11 cellular contexts compared by ENCODE assay signal in the genomic region with DNA sequence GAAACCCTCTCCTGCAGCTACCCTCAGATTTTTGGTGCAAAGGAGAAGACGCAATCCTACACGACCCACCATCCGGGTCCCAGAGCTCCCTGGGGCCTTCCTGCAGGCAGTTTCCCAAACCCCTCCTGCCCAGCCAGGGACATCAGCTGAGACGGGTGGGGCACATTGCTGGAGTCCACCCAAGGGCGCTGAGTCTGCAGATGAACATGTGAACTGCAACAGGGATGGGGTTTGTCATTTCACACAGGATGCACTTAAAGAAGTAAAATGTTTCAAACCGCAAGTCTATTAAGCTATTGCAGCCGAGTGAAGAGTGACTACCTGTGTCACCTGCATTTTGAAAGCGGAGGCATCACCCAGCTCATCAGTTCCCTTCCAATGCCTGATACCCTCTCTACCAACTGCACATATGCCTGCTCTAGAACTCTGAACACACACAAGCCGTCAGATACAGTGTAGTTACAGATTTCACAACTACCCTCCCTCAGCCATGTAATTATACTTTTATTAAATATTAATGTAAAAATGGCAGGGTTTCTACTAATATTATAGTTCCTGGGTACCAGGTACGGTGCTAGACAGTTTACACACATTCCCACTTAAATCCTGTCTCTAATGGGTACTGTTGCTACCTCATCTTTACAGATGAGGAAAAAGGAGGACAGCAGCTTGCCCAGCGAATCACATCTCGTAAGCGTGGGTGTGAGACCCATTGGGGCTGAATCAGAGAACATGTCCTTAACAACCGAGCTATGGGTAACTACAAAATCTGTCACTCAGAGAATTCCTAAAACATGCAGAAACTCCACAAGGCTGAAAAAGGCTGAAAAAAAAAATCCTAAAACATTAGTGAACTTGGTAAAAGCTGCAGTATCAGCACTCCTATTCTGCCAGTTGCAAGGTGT.
DNase-seq lines count a peak whose midpoint lies in the region; ATAC-seq, FAIRE-seq and TF ChIP-seq lines count a peak whose summit lies in the region.
"Had no signal": no experiment of that assay in that cellular context is flagged by ENCODE, and none has a peak within 500 bp of the region (broad histone marks: within the 10 kb centered on the region; RNA-seq: fewer than 3 reads in every experiment).

No MANE protein-coding gene starts in this region.

- no peak for TF ChIP-seq RAD21 in SK-N-SH (IDR thresholded peaks at IDR 0.05; ENCODE audit: low read length)

- H3K4me1 ChIP-seq in SK-N-SH (ENCODE audit: control insufficient read depth in 1 of 2, insufficient read depth in 2 of 2, low read depth in 1 of 2, low read length in 1 of 2) (peaks cover 0 to 10% of the 10 kb centered on the region in 2 experiments; a peak in 2 of 4 replicates), endocrine pancreas (ENCODE audit: control insufficient read depth, insufficient read depth, low read length) (no peaks in the 10 kb centered on the region)

- peak overlapping the region; percentile 0; the same call in 1 of the 2 replicates for H3K4me2 ChIP-seq in SK-N-SH

- ATAC-seq in SK-N-SH treated with all-trans-retinoic acid at 6 μM for 48 hours = no peak
- peak; percentile 25 for ATAC-seq in left colon
- ATAC-seq: activated naive CD8-positive, alpha-beta T cell treated with anti-CD3 and anti-CD28 coated beads, Interleukin-2, amount 50 U/mL, for 24 hours had no signal

- 43% methylated on average over 14 of the region's 14 CpGs for WGBS in SK-N-SH (ENCODE audit: low lambda C conversion rate)

- H4K20me1 ChIP-seq in SK-N-SH (ENCODE audit: insufficient read depth) = peaks cover 97% of the 10 kb centered on the region

- no peaks in the 10 kb centered on the region for H3K27me3 ChIP-seq in SK-N-SH (ENCODE audit: insufficient read depth)
- H3K27me3 ChIP-seq in endocrine pancreas (ENCODE audit: control insufficient read depth, insufficient read depth, low read length) = no peaks in the 10 kb centered on the region

- peaks cover 91% of the 10 kb centered on the region for H3K79me2 ChIP-seq in SK-N-SH (ENCODE audit: insufficient read depth)

- H3K27ac ChIP-seq in SK-N-SH (ENCODE audit: low read depth in 2 of 2, low read length in 1 of 2) = no peak overlapping the region; a peak in 1 of 4 replicates

- peak; percentile 37 for FAIRE-seq in urothelium cell line (lab: Jason Lieb, UNC)

- TF ChIP-seq EP300 in SK-N-SH (IDR thresholded peaks at IDR 0.05; ENCODE audit: borderline replicate concordance in 1 of 2, low read depth in 1 of 2, low read length in 1 of 2) = no peak

- H3K9ac ChIP-seq in SK-N-SH (no peak overlapping the region), endocrine pancreas (ENCODE audit: control insufficient read depth, insufficient read depth, low read length) (no peak overlapping the region)

- no peaks in the 10 kb centered on the region for H3K9me3 ChIP-seq in SK-N-SH
- no peaks in the 10 kb centered on the region for H3K9me3 ChIP-seq in endocrine pancreas (ENCODE audit: control insufficient read depth, low read length)

- H3K4me3 ChIP-seq in SK-N-SH (ENCODE audit: low read depth in 2 of 2, low read length in 1 of 2) (no peak overlapping the region), endocrine pancreas (ENCODE audit: control insufficient read depth, insufficient read depth, low read length) (peak overlapping the region; percentile 6)

- intact Hi-C loops in left colon (cut with DNase I, micrococcal nuclease) = no loop called here

- CTCF ChIA-PET in SK-N-SH (lab: Yijun Ruan, JAX) = interaction anchor here (1.1 to 1.7 kb wide), 3 partner anchors 9 to 450 kb away, joined by 3 to 5 read pairs (median 3); no protein-coding TSS in a partner anchor

- POLR2A ChIA-PET in SK-N-SH (lab: Yijun Ruan, JAX) = no interaction called here

- no peak overlapping the region for H2AFZ ChIP-seq in SK-N-SH (ENCODE audit: low read depth)

- DNase-seq in SK-N-SH = no peak
- peak in 1 of 2 donors; percentile 27 for DNase-seq in left colon
- no peak for DNase-seq in urothelium cell line (ENCODE audit: low spot score)
- no peak for DNase-seq in NCI-H2107 treated with DMSO at 0.1 percent for 48 hours (lab: John Stamatoyannopoulos, UW; ENCODE audit: unreplicated experiment)
- DNase-seq in activated CD8-positive, alpha-beta memory T cell treated with anti-CD3 and anti-CD28 coated beads for 24 hours = no peak
- DNase-seq in NCI-H1436 (lab: John Stamatoyannopoulos, UW) = no peak
- DNase-seq: activated naive CD8-positive, alpha-beta T cell treated with anti-CD3 and anti-CD28 coated beads, Interleukin-2, amount 50 U/mL, for 24 hours; dermis blood vessel endothelial cell; NCI-H1417 treated with DMSO at 0.1 percent for 48 hours had no signal

- no peaks in the 10 kb centered on the region for H3K9me2 ChIP-seq in SK-N-SH

- H3F3A ChIP-seq in SK-N-SH (replicated peaks; ENCODE audit: insufficient read depth) = no peaks in the 10 kb centered on the region

- no peak for TF ChIP-seq CTCF in SK-N-SH (IDR thresholded peaks at IDR 0.05)

- H3K36me3 ChIP-seq in SK-N-SH (replicated peaks in 1 of 2; ENCODE audit: control insufficient read depth in 1 of 2, insufficient read depth in 2 of 2, low read length in 1 of 2) = peaks cover 0 to 3% of the 10 kb centered on the region in 2 experiments
- no peaks in the 10 kb centered on the region for H3K36me3 ChIP-seq in endocrine pancreas (ENCODE audit: control insufficient read depth, insufficient read depth, low read length)

TF ChIP-seq in SK-N-SH, 30 proteins besides CTCF, POLR2A, EP300 and RAD21:
- TF ChIP-seq NFIC (IDR thresholded peaks at IDR 0.05; ENCODE audit: borderline replicate concordance) = no peak
- no peak for TF ChIP-seq YY1 (IDR thresholded peaks at IDR 0.05; ENCODE audit: low read depth)
- TF ChIP-seq NRF1 (IDR thresholded peaks at IDR 0.05; ENCODE audit: low read depth, low read length) = no peak
- TF ChIP-seq ELF1 (IDR thresholded peaks at IDR 0.05) = no peak
- TF ChIP-seq GABPA (IDR thresholded peaks at IDR 0.05; ENCODE audit: low read depth) = no peak
- no peak for TF ChIP-seq TAF1 (IDR thresholded peaks at IDR 0.05; ENCODE audit: borderline replicate concordance, low read depth, low read length)
- TF ChIP-seq RFX5 (IDR thresholded peaks at IDR 0.05; ENCODE audit: low read length) = no peak
- no peak for TF ChIP-seq POLR2AphosphoS5 (IDR thresholded peaks at IDR 0.05; ENCODE audit: low read depth, low read length)
- TF ChIP-seq TCF12 (IDR thresholded peaks at IDR 0.05) = no peak

TF ChIP-seq in SK-N-SH treated with all-trans-retinoic acid at 6 μM for 48 hours, 23 proteins besides CTCF, POLR2A, EP300 and RAD21 (continues in another document):
- no peak for TF ChIP-seq ESRRG (CRISPR knock-in tag; IDR thresholded peaks at IDR 0.05)
- no peak for TF ChIP-seq ISL1 (CRISPR knock-in tag; IDR thresholded peaks at IDR 0.05)
- TF ChIP-seq, protein P1, sequence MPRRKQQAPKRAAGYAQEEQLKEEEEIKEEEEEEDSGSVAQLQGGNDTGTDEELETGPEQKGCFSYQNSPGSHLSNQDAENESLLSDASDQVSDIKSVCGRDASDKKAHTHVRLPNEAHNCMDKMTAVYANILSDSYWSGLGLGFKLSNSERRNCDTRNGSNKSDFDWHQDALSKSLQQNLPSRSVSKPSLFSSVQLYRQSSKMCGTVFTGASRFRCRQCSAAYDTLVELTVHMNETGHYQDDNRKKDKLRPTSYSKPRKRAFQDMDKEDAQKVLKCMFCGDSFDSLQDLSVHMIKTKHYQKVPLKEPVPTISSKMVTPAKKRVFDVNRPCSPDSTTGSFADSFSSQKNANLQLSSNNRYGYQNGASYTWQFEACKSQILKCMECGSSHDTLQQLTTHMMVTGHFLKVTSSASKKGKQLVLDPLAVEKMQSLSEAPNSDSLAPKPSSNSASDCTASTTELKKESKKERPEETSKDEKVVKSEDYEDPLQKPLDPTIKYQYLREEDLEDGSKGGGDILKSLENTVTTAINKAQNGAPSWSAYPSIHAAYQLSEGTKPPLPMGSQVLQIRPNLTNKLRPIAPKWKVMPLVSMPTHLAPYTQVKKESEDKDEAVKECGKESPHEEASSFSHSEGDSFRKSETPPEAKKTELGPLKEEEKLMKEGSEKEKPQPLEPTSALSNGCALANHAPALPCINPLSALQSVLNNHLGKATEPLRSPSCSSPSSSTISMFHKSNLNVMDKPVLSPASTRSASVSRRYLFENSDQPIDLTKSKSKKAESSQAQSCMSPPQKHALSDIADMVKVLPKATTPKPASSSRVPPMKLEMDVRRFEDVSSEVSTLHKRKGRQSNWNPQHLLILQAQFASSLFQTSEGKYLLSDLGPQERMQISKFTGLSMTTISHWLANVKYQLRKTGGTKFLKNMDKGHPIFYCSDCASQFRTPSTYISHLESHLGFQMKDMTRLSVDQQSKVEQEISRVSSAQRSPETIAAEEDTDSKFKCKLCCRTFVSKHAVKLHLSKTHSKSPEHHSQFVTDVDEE (CRISPR knock-in tag; IDR thresholded peaks at IDR 0.05) = no peak
- no peak for TF ChIP-seq POU6F1 (CRISPR knock-in tag; IDR thresholded peaks at IDR 0.05; ENCODE audit: borderline replicate concordance, low read depth)
- no peak for TF ChIP-seq ZNF70 (CRISPR knock-in tag; IDR thresholded peaks at IDR 0.05)
- no peak for TF ChIP-seq ZFP3 (CRISPR knock-in tag; IDR thresholded peaks at IDR 0.05)
- TF ChIP-seq, protein P2, sequence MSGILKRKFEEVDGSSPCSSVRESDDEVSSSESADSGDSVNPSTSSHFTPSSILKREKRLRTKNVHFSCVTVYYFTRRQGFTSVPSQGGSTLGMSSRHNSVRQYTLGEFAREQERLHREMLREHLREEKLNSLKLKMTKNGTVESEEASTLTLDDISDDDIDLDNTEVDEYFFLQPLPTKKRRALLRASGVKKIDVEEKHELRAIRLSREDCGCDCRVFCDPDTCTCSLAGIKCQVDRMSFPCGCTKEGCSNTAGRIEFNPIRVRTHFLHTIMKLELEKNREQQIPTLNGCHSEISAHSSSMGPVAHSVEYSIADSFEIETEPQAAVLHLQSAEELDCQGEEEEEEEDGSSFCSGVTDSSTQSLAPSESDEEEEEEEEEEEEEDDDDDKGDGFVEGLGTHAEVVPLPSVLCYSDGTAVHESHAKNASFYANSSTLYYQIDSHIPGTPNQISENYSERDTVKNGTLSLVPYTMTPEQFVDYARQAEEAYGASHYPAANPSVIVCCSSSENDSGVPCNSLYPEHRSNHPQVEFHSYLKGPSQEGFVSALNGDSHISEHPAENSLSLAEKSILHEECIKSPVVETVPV (CRISPR knock-in tag; IDR thresholded peaks at IDR 0.05) = no peak
- no peak for TF ChIP-seq TCF4 (CRISPR knock-in tag; IDR thresholded peaks at IDR 0.05; ENCODE audit: borderline replicate concordance)
